In genomic region chr20:6829510-6830116, GRCh38 we compare ENCODE assay signal across 11 cellular contexts.
DNase-seq lines count a peak whose midpoint lies in the region; ATAC-seq and TF ChIP-seq lines count a peak whose summit lies in the region.
"Had no signal": no experiment of that assay in that cellular context is flagged by ENCODE, and none has a peak within 500 bp of the region (broad histone marks: within the 10 kb centered on the region; RNA-seq: fewer than 3 reads in every experiment).

No MANE protein-coding gene starts in this region.

- H3K4me1 Mint-ChIP-seq in activated T-helper 17 cell treated with anti-CD3 and anti-CD28 coated beads, Interleukin-2, amount 50 U/mL, for 72 hours = no peaks in the 10 kb centered on the region
- H3K4me1 Mint-ChIP-seq: memory B cell had no signal

- H3K27ac Mint-ChIP-seq in activated T-helper 17 cell treated with anti-CD3 and anti-CD28 coated beads, Interleukin-2, amount 50 U/mL, for 72 hours = no peak overlapping the region
- H3K27ac Mint-ChIP-seq: memory B cell had no signal

- TF ChIP-seq CTCF in GM12872 (IDR thresholded peaks at IDR 0.05; ENCODE audit: insufficient read depth, low read depth, low read length) = peak; percentile 33; the same call in 1 of the 3 replicates
- peak; percentile 39 for TF ChIP-seq CTCF in epithelial cell of proximal tubule (conservative IDR thresholded peaks at IDR 0.05; ENCODE audit: low read depth, low read length)
- TF ChIP-seq CTCF in lower leg skin (IDR thresholded peaks at IDR 0.05) = no peak

- no peak for TF ChIP-seq POLR2A in lower leg skin (IDR thresholded peaks at IDR 0.05)

- H3K4me3 Mint-ChIP-seq in activated T-helper 17 cell treated with anti-CD3 and anti-CD28 coated beads, Interleukin-2, amount 50 U/mL, for 72 hours = no peak overlapping the region
- H3K4me3 Mint-ChIP-seq: memory B cell had no signal

- no peaks in the 10 kb centered on the region for H3K36me3 Mint-ChIP-seq in activated T-helper 17 cell treated with anti-CD3 and anti-CD28 coated beads, Interleukin-2, amount 50 U/mL, for 72 hours (ENCODE audit: low read depth)
- H3K36me3 Mint-ChIP-seq: memory B cell had no signal

- intact Hi-C loops in lower leg skin (cut with DNase I; ENCODE audit: low total_unique reads) = loop anchor here (10.0 kb wide), 2 partner anchors 195 to 465 kb away; no protein-coding TSS in a partner anchor

- no peak overlapping the region for H3K4me3 ChIP-seq in epithelial cell of proximal tubule (ENCODE audit: low read depth, low read length)
- H3K4me3 ChIP-seq in lower leg skin (ENCODE audit: low read depth, poor library complexity, severe bottlenecking) = no peak overlapping the region
- H3K4me3 ChIP-seq: thoracic aorta had no signal

- no peaks in the 10 kb centered on the region for H3K9me3 Mint-ChIP-seq in activated T-helper 17 cell treated with anti-CD3 and anti-CD28 coated beads, Interleukin-2, amount 50 U/mL, for 72 hours
- H3K9me3 Mint-ChIP-seq: memory B cell had no signal

- WGBS in lower leg skin, 2 donors = 58 to 84% methylated on average over 1 of the region's 1 CpG

- DNase-seq in ACHN (peak; percentile 8), NCI-H345 treated with DMSO at 0.1 percent for 48 hours (lab: John Stamatoyannopoulos, UW; ENCODE audit: unreplicated experiment) (peak; percentile 37), epithelial cell of proximal tubule (ENCODE audit: low read depth) (no peak), lower leg skin (ENCODE audit: low spot score in 2 of 2) (no peak)
- no peak for DNase-seq in stimulated activated CD4-positive, alpha-beta T cell treated with anti-CD3 and anti-CD28 coated beads, Interleukin-4, amount 100 ng/mL, for 1 hour
- DNase-seq: activated CD4-positive, alpha-beta T cell treated with anti-CD3 and anti-CD28 coated beads, Interleukin-2, amount 50 U/mL, for 1 hour had no signal

- in situ Hi-C loops in ACHN (cut with HindIII; ENCODE audit: low pct_ligation_motif_present, low pct_unique_long_range_greater_than_20kb, low sequenced_read_pairs) = no loop called here

- no peaks in the 10 kb centered on the region for H3K27me3 Mint-ChIP-seq in activated T-helper 17 cell treated with anti-CD3 and anti-CD28 coated beads, Interleukin-2, amount 50 U/mL, for 72 hours
- H3K27me3 Mint-ChIP-seq: memory B cell had no signal

- no peak for ATAC-seq in activated T-helper 17 cell treated with anti-CD3 and anti-CD28 coated beads, Interleukin-2, amount 50 U/mL, for 72 hours (replicated peaks)
- ATAC-seq in HG03442 (IDR thresholded peaks at IDR 0.05; ENCODE audit: unreplicated experiment) = no peak

Comparison
In these comparisons a context has a peak if more than half of its experiments do, and no peak if none do; other contexts are left out.
1. DNase-seq: peak in ACHN (single experiment) and NCI-H345 treated with DMSO at 0.1 percent for 48 hours (single experiment); none in epithelial cell of proximal tubule (single experiment), lower leg skin (0 of 2) and stimulated activated CD4-positive, alpha-beta T cell treated with anti-CD3 and anti-CD28 coated beads, Interleukin-4, amount 100 ng/mL, for 1 hour (single experiment).
2. CTCF ChIP-seq: peak in GM12872 (single experiment) and epithelial cell of proximal tubule (single experiment); none in lower leg skin (0 of 3).